ENCODE assay signal across 10 cellular contexts in genomic region chr7:141074997-141075396, GRCh38. TPM values are rescaled to one million over a fixed set of nuclear protein-coding genes. Genes with fewer than 3 reads are reported as not detected.
DNase-seq lines count a peak whose midpoint lies in the region; ATAC-seq and TF ChIP-seq lines count a peak whose summit lies in the region.
"Had no signal": no experiment of that assay in that cellular context is flagged by ENCODE, and none has a peak within 500 bp of the region (broad histone marks: within the 10 kb centered on the region; RNA-seq: fewer than 3 reads in every experiment).

No MANE protein-coding gene starts in this region.

- DNase-seq in T-helper 2 cell treated with Interferon-gamma antibody and Interleukin-4, amounts not matched to agents 5 μg/mL and 100 μg/mL, for 36 hours (ENCODE audit: low spot score) = no peak
- DNase-seq in T-helper 2 cell (no peak), T-helper 17 cell (no peak), retinal pigment epithelial cell (ENCODE audit: low read depth) (no peak), NCI-H510A treated with DMSO at 0.1 percent for 48 hours (lab: John Stamatoyannopoulos, UW) (no peak), GM19240 (ENCODE audit: insufficient read length, low spot score) (no peak)
- DNase-seq: central memory CD4-positive, alpha-beta T cell; hippocampal formation had no signal

- no peak overlapping the region for H3K27ac Mint-ChIP-seq in T-helper 2 cell treated with Interferon-gamma antibody and Interleukin-4, amounts not matched to agents 5 μg/mL and 100 μg/mL, for 36 hours
- H3K27ac Mint-ChIP-seq in T-helper 17 cell = no peak overlapping the region

- no peak for TF ChIP-seq CTCF in retinal pigment epithelial cell (conservative IDR thresholded peaks at IDR 0.05; ENCODE audit: low read depth, low read length)

- peak overlapping the region; percentile 60 for H3K4me3 Mint-ChIP-seq in T-helper 2 cell treated with Interferon-gamma antibody and Interleukin-4, amounts not matched to agents 5 μg/mL and 100 μg/mL, for 36 hours
- H3K4me3 Mint-ChIP-seq in T-helper 17 cell = peak overlapping the region; percentile 86

- H3K4me3 ChIP-seq in iPS-11a (ENCODE audit: low read depth, low read length) (peak overlapping the region; percentile 82), retinal pigment epithelial cell (ENCODE audit: low read length) (peak overlapping the region; percentile 52)

- H3K9me3 ChIP-seq in T-helper 17 cell (ENCODE audit: control insufficient read depth, low read length, poor library complexity, severe bottlenecking) = no peaks in the 10 kb centered on the region

- H3K9me3 Mint-ChIP-seq in T-helper 2 cell treated with Interferon-gamma antibody and Interleukin-4, amounts not matched to agents 5 μg/mL and 100 μg/mL, for 36 hours = no peaks in the 10 kb centered on the region

- H3K36me3 Mint-ChIP-seq in T-helper 2 cell treated with Interferon-gamma antibody and Interleukin-4, amounts not matched to agents 5 μg/mL and 100 μg/mL, for 36 hours (ENCODE audit: low read depth) = no peaks in the 10 kb centered on the region
- peaks cover 2% of the 10 kb centered on the region for H3K36me3 Mint-ChIP-seq in T-helper 17 cell (ENCODE audit: low read depth)

- ATAC-seq in T-helper 17 cell (no peak), HG03565 (IDR thresholded peaks at IDR 0.05; ENCODE audit: unreplicated experiment) (no peak)

- H3K4me1 Mint-ChIP-seq in T-helper 2 cell treated with Interferon-gamma antibody and Interleukin-4, amounts not matched to agents 5 μg/mL and 100 μg/mL, for 36 hours (ENCODE audit: low read depth) = peaks cover 12% of the 10 kb centered on the region
- peaks cover 26% of the 10 kb centered on the region for H3K4me1 Mint-ChIP-seq in T-helper 17 cell

- H3K27me3 Mint-ChIP-seq in T-helper 2 cell treated with Interferon-gamma antibody and Interleukin-4, amounts not matched to agents 5 μg/mL and 100 μg/mL, for 36 hours (ENCODE audit: low read depth) = peaks cover 30% of the 10 kb centered on the region
- H3K27me3 Mint-ChIP-seq in T-helper 17 cell = peaks cover 16% of the 10 kb centered on the region

RNA-seq across cellular contexts. Expression of gene TMEM178B, which starts 1.1 kb away (rescaled TPM):
- under 1 TPM; 0.90 to 0.96 TPM for total RNA-seq in T-helper 17 cell
